1 cellular context compared by ENCODE assay signal in the genomic region with DNA sequence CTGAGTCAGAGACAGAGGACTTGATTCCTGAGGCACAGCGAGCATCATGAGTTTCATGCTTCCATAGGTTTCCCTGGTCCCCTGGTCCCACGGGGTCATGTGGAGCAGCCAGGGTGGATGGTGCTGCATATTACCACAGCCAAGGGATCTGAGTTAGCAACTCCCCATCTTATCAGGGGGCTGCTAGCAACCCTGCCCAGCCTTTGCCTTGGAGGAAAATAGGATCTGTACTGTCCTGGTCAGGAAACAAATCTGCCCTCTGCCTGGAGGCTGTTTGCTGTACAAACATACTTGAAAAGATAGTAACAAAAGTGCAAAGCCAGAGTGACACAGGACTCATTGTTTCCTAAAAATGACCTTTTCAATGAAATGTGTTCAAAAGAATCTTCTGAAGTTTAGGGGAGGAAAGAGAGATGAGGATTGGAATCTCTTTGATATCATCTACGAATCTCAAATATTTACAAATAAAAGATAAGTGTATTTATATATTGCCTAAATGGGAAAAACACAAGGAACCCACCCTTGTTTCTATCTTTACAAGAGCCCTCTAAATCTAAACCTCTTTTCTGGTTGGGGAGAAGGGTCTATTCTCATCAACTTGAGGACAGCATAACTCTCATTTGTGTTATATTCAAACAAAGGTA.
TF ChIP-seq lines count a peak whose summit lies in the region.

No MANE protein-coding gene starts in this region.

TF ChIP-seq in HepG2, 621 proteins besides CTCF, POLR2A, EP300 and RAD21 (continued from another document and continues in another):
- TF ChIP-seq, protein P1, sequence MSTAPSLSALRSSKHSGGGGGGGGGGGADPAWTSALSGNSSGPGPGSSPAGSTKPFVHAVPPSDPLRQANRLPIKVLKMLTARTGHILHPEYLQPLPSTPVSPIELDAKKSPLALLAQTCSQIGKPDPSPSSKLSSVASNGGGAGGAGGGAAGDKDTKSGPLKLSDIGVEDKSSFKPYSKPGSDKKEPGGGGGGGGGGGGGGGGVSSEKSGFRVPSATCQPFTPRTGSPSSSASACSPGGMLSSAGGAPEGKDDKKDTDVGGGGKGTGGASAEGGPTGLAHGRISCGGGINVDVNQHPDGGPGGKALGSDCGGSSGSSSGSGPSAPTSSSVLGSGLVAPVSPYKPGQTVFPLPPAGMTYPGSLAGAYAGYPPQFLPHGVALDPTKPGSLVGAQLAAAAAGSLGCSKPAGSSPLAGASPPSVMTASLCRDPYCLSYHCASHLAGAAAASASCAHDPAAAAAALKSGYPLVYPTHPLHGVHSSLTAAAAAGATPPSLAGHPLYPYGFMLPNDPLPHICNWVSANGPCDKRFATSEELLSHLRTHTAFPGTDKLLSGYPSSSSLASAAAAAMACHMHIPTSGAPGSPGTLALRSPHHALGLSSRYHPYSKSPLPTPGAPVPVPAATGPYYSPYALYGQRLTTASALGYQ (CRISPR knock-in tag; IDR thresholded peaks at IDR 0.05): peak; percentile 94
- TF ChIP-seq, protein P2, sequence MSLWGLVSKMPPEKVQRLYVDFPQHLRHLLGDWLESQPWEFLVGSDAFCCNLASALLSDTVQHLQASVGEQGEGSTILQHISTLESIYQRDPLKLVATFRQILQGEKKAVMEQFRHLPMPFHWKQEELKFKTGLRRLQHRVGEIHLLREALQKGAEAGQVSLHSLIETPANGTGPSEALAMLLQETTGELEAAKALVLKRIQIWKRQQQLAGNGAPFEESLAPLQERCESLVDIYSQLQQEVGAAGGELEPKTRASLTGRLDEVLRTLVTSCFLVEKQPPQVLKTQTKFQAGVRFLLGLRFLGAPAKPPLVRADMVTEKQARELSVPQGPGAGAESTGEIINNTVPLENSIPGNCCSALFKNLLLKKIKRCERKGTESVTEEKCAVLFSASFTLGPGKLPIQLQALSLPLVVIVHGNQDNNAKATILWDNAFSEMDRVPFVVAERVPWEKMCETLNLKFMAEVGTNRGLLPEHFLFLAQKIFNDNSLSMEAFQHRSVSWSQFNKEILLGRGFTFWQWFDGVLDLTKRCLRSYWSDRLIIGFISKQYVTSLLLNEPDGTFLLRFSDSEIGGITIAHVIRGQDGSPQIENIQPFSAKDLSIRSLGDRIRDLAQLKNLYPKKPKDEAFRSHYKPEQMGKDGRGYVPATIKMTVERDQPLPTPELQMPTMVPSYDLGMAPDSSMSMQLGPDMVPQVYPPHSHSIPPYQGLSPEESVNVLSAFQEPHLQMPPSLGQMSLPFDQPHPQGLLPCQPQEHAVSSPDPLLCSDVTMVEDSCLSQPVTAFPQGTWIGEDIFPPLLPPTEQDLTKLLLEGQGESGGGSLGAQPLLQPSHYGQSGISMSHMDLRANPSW (CRISPR knock-in tag; IDR thresholded peaks at IDR 0.05; ENCODE audit: borderline replicate concordance): 0 out of 2 replicates have a peak, but pooled peaks have one; percentile 44
- no peak for TF ChIP-seq IKZF4 (CRISPR knock-in tag; IDR thresholded peaks at IDR 0.05; ENCODE audit: borderline replicate concordance, low read depth, not compliant biosample characterization)
- no peak for TF ChIP-seq ZNF232 (CRISPR knock-in tag; IDR thresholded peaks at IDR 0.05; ENCODE audit: borderline replicate concordance)
- peak; percentile 63; the same call in 1 of the 2 replicates for TF ChIP-seq ATF1 (CRISPR knock-in tag; IDR thresholded peaks at IDR 0.05)
- no peak for TF ChIP-seq SMAD9 (CRISPR knock-in tag; IDR thresholded peaks at IDR 0.05)
- TF ChIP-seq SUZ12 (IDR thresholded peaks at IDR 0.05; ENCODE audit: low read depth, low read length): no peak
- TF ChIP-seq SRY (CRISPR knock-in tag; IDR thresholded peaks at IDR 0.05): no peak
- TF ChIP-seq ZFP41 (CRISPR knock-in tag; IDR thresholded peaks at IDR 0.05; ENCODE audit: borderline replicate concordance): no peak
- TF ChIP-seq KDM5B (CRISPR knock-in tag; IDR thresholded peaks at IDR 0.05; ENCODE audit: borderline replicate concordance): no peak
- no peak for TF ChIP-seq ZNF350 (CRISPR knock-in tag; IDR thresholded peaks at IDR 0.05; ENCODE audit: borderline replicate concordance, low read depth)
- TF ChIP-seq ZNF160 (CRISPR knock-in tag; IDR thresholded peaks at IDR 0.05): no peak
- TF ChIP-seq CHD2 (IDR thresholded peaks at IDR 0.05; ENCODE audit: low read depth, low read length): no peak
- no peak; the same call in 1 of the 2 replicates for TF ChIP-seq CHD4 (IDR thresholded peaks at IDR 0.05; ENCODE audit: borderline replicate concordance, low read length)
- peak; percentile 79; the same call in 1 of the 2 replicates for TF ChIP-seq MIXL1 (CRISPR knock-in tag; IDR thresholded peaks at IDR 0.05)
- TF ChIP-seq, protein P3, sequence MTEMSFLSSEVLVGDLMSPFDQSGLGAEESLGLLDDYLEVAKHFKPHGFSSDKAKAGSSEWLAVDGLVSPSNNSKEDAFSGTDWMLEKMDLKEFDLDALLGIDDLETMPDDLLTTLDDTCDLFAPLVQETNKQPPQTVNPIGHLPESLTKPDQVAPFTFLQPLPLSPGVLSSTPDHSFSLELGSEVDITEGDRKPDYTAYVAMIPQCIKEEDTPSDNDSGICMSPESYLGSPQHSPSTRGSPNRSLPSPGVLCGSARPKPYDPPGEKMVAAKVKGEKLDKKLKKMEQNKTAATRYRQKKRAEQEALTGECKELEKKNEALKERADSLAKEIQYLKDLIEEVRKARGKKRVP (CRISPR knock-in tag; IDR thresholded peaks at IDR 0.05): peak in 1 of 2 experiments; percentile 44; a peak in 2 of 4 replicates
- no peak for TF ChIP-seq SNRNP70 (IDR thresholded peaks at IDR 0.05; ENCODE audit: low read depth, low read length)
- TF ChIP-seq, protein P4, sequence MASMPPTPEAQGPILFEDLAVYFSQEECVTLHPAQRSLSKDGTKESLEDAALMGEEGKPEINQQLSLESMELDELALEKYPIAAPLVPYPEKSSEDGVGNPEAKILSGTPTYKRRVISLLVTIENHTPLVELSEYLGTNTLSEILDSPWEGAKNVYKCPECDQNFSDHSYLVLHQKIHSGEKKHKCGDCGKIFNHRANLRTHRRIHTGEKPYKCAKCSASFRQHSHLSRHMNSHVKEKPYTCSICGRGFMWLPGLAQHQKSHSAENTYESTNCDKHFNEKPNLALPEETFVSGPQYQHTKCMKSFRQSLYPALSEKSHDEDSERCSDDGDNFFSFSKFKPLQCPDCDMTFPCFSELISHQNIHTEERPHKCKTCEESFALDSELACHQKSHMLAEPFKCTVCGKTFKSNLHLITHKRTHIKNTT (CRISPR knock-in tag; IDR thresholded peaks at IDR 0.05): no peak
- TF ChIP-seq ZSCAN31 (CRISPR knock-in tag; IDR thresholded peaks at IDR 0.05; ENCODE audit: low read depth): 0 out of 2 replicates have a peak, but pooled peaks have one; percentile 57
- no peak for TF ChIP-seq KMT2A (CRISPR knock-in tag; IDR thresholded peaks at IDR 0.05)
- TF ChIP-seq, protein P5, sequence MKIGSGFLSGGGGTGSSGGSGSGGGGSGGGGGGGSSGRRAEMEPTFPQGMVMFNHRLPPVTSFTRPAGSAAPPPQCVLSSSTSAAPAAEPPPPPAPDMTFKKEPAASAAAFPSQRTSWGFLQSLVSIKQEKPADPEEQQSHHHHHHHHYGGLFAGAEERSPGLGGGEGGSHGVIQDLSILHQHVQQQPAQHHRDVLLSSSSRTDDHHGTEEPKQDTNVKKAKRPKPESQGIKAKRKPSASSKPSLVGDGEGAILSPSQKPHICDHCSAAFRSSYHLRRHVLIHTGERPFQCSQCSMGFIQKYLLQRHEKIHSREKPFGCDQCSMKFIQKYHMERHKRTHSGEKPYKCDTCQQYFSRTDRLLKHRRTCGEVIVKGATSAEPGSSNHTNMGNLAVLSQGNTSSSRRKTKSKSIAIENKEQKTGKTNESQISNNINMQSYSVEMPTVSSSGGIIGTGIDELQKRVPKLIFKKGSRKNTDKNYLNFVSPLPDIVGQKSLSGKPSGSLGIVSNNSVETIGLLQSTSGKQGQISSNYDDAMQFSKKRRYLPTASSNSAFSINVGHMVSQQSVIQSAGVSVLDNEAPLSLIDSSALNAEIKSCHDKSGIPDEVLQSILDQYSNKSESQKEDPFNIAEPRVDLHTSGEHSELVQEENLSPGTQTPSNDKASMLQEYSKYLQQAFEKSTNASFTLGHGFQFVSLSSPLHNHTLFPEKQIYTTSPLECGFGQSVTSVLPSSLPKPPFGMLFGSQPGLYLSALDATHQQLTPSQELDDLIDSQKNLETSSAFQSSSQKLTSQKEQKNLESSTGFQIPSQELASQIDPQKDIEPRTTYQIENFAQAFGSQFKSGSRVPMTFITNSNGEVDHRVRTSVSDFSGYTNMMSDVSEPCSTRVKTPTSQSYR (CRISPR knock-in tag; IDR thresholded peaks at IDR 0.05; ENCODE audit: borderline replicate concordance): no peak; the same call in 1 of the 2 replicates
- TF ChIP-seq SMAD3 (CRISPR knock-in tag; IDR thresholded peaks at IDR 0.05): peak; percentile 81; the same call in 1 of the 2 replicates
- peak; percentile 95 for TF ChIP-seq NR2F2 (IDR thresholded peaks at IDR 0.05; ENCODE audit: borderline replicate concordance, low read depth)
- TF ChIP-seq ZNF678 (CRISPR knock-in tag; IDR thresholded peaks at IDR 0.05): no peak
- no peak for TF ChIP-seq ZNF253 (CRISPR knock-in tag; IDR thresholded peaks at IDR 0.05; ENCODE audit: borderline replicate concordance)
- TF ChIP-seq KAT2B (IDR thresholded peaks at IDR 0.05; ENCODE audit: borderline replicate concordance, low read depth, low read length): no peak
- TF ChIP-seq, protein P6, sequence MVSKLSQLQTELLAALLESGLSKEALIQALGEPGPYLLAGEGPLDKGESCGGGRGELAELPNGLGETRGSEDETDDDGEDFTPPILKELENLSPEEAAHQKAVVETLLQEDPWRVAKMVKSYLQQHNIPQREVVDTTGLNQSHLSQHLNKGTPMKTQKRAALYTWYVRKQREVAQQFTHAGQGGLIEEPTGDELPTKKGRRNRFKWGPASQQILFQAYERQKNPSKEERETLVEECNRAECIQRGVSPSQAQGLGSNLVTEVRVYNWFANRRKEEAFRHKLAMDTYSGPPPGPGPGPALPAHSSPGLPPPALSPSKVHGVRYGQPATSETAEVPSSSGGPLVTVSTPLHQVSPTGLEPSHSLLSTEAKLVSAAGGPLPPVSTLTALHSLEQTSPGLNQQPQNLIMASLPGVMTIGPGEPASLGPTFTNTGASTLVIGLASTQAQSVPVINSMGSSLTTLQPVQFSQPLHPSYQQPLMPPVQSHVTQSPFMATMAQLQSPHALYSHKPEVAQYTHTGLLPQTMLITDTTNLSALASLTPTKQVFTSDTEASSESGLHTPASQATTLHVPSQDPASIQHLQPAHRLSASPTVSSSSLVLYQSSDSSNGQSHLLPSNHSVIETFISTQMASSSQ (IDR thresholded peaks at IDR 0.05; ENCODE audit: low read depth): no peak
- TF ChIP-seq, protein P6 (CRISPR knock-in tag; IDR thresholded peaks at IDR 0.05; ENCODE audit: borderline replicate concordance): peak; percentile 88; the same call in 1 of the 2 replicates
- TF ChIP-seq ZFP1 (CRISPR knock-in tag; IDR thresholded peaks at IDR 0.05): peak; percentile 66
- peak; percentile 70 for TF ChIP-seq SAP130 (CRISPR knock-in tag; IDR thresholded peaks at IDR 0.05; ENCODE audit: low read depth)
- TF ChIP-seq, protein P7, sequence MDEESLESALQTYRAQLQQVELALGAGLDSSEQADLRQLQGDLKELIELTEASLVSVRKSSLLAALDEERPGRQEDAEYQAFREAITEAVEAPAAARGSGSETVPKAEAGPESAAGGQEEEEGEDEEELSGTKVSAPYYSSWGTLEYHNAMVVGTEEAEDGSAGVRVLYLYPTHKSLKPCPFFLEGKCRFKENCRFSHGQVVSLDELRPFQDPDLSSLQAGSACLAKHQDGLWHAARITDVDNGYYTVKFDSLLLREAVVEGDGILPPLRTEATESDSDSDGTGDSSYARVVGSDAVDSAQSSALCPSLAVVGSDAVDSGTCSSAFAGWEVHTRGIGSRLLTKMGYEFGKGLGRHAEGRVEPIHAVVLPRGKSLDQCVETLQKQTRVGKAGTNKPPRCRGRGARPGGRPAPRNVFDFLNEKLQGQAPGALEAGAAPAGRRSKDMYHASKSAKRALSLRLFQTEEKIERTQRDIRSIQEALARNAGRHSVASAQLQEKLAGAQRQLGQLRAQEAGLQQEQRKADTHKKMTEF (CRISPR knock-in tag; IDR thresholded peaks at IDR 0.05): peak; percentile 90
- TF ChIP-seq NFIC (IDR thresholded peaks at IDR 0.05; ENCODE audit: low read length): peak; percentile 96
- TF ChIP-seq, protein P8, sequence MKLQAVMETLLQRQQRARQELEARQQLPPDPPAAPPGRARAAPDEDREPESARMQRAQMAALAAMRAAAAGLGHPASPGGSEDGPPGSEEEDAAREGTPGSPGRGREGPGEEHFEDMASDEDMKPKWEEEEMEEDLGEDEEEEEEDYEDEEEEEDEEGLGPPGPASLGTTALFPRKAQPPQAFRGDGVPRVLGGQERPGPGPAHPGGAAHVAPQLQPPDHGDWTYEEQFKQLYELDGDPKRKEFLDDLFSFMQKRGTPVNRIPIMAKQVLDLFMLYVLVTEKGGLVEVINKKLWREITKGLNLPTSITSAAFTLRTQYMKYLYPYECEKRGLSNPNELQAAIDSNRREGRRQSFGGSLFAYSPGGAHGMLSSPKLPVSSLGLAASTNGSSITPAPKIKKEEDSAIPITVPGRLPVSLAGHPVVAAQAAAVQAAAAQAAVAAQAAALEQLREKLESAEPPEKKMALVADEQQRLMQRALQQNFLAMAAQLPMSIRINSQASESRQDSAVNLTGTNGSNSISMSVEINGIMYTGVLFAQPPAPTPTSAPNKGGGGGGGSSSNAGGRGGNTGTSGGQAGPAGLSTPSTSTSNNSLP (IDR thresholded peaks at IDR 0.05; ENCODE audit: low read depth, low read length): peak; percentile 93
- TF ChIP-seq NFRKB (IDR thresholded peaks at IDR 0.05): no peak
- TF ChIP-seq CBX5 (CRISPR knock-in tag; IDR thresholded peaks at IDR 0.05; ENCODE audit: borderline replicate concordance): peak; percentile 93; the same call in 1 of the 2 replicates
- no peak for TF ChIP-seq WIZ (CRISPR knock-in tag; IDR thresholded peaks at IDR 0.05)
